Comparison of ENCODE assay signal across 2 cellular contexts in genomic region chr9:130214921-130215320, GRCh38.
TF ChIP-seq lines count a peak whose summit lies in the region.

No MANE protein-coding gene starts in this region.

TF ChIP-seq in SK-N-SH treated with all-trans-retinoic acid at 6 μM for 48 hours, 23 proteins besides CTCF, POLR2A, EP300 and RAD21 (continued from another document):
- TF ChIP-seq PATZ1 (CRISPR knock-in tag; IDR thresholded peaks at IDR 0.05; ENCODE audit: borderline replicate concordance) (no peak), RARB (CRISPR knock-in tag; IDR thresholded peaks at IDR 0.05) (no peak), ARNTL (CRISPR knock-in tag; IDR thresholded peaks at IDR 0.05; ENCODE audit: borderline replicate concordance, low read depth) (no peak), SNAI2 (CRISPR knock-in tag; IDR thresholded peaks at IDR 0.05) (no peak), GLIS3 (CRISPR knock-in tag; IDR thresholded peaks at IDR 0.05) (no peak), ZNF565 (CRISPR knock-in tag; conservative IDR thresholded peaks at IDR 0.05; ENCODE audit: low read depth) (no peak), PPARA (CRISPR knock-in tag; IDR thresholded peaks at IDR 0.05; ENCODE audit: borderline replicate concordance) (no peak), CSRNP3 (CRISPR knock-in tag; IDR thresholded peaks at IDR 0.05) (no peak), ESRRG (CRISPR knock-in tag; IDR thresholded peaks at IDR 0.05) (no peak), ZFP30 (CRISPR knock-in tag; IDR thresholded peaks at IDR 0.05) (no peak), ZFP3 (CRISPR knock-in tag; IDR thresholded peaks at IDR 0.05) (no peak), ZNF70 (CRISPR knock-in tag; IDR thresholded peaks at IDR 0.05) (no peak), POU6F1 (CRISPR knock-in tag; IDR thresholded peaks at IDR 0.05; ENCODE audit: borderline replicate concordance, low read depth) (no peak), CREB5 (CRISPR knock-in tag; IDR thresholded peaks at IDR 0.05; ENCODE audit: low read depth) (no peak)

TF ChIP-seq in SK-N-SH, 30 proteins besides CTCF, POLR2A, EP300 and RAD21 (continued from another document):
- TF ChIP-seq ZBTB33 (IDR thresholded peaks at IDR 0.05; ENCODE audit: borderline replicate concordance, low read depth) (no peak), FOXM1 (IDR thresholded peaks at IDR 0.05; ENCODE audit: low read depth) (no peak), PBX3 (IDR thresholded peaks at IDR 0.05) (no peak), TCF12 (IDR thresholded peaks at IDR 0.05) (no peak), SIN3A (IDR thresholded peaks at IDR 0.05; ENCODE audit: borderline replicate concordance, low read depth, low read length) (no peak), POLR2AphosphoS5 (IDR thresholded peaks at IDR 0.05; ENCODE audit: low read depth, low read length) (no peak), RCOR1 (IDR thresholded peaks at IDR 0.05; ENCODE audit: low read length) (no peak), RXRA (IDR thresholded peaks at IDR 0.05; ENCODE audit: borderline replicate concordance, low read depth) (no peak), FOXJ3 (CRISPR knock-in tag; IDR thresholded peaks at IDR 0.05) (no peak), NFIC (IDR thresholded peaks at IDR 0.05; ENCODE audit: borderline replicate concordance) (no peak), FOSL2 (IDR thresholded peaks at IDR 0.05; ENCODE audit: borderline replicate concordance, low read depth) (no peak)
